In the genomic region with DNA sequence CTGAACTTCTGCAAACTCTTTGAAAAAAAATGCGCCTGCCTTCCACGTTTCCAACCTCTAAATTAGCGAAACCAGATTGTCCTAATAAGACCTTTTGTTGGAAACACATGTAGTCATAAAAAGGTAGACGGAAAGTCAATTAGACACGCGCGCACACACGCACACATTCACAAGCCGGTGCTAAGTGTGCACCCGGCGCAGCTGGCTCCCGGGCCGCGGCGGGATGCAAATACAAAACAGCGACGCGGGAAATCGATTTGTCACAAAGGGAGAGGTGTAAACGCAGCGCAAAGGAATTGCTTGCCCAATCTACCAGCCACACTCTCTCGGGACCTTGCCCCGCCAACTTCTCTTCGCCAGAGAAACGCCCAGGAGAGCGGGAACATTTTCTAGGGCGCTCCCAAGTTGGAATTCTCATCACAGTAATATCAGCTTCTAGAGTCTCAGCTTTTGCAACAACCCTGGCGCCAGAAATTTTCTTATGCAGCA, we compare ENCODE assay signal across 10 cellular contexts. TPM values are rescaled to one million over a fixed set of nuclear protein-coding genes. Genes with fewer than 3 reads are reported as not detected.
A peak's percentile ranks its signal among the peaks of the same experiment; 100 is the strongest.
DNase-seq lines count a peak whose midpoint lies in the region; ATAC-seq and TF ChIP-seq lines count a peak whose summit lies in the region.
"Had no signal": no experiment of that assay in that cellular context is flagged by ENCODE, and none has a peak within 500 bp of the region (broad histone marks: within the 10 kb centered on the region; RNA-seq: fewer than 3 reads in every experiment).

No MANE protein-coding gene starts in this region.

- H3K27me3 Mint-ChIP-seq in CD4-positive, alpha-beta T cell = peaks cover 95% of the 10 kb centered on the region
- H3K27me3 Mint-ChIP-seq in chondrocyte (ENCODE audit: low read depth) (no peaks in the 10 kb centered on the region), nephron (ENCODE audit: low read depth) (peaks cover 95% of the 10 kb centered on the region)

- no peaks in the 10 kb centered on the region for H3K36me3 Mint-ChIP-seq in CD4-positive, alpha-beta T cell (ENCODE audit: low read depth)
- H3K36me3 Mint-ChIP-seq in chondrocyte (ENCODE audit: low read depth) = peaks cover 20% of the 10 kb centered on the region
- H3K36me3 Mint-ChIP-seq in nephron (ENCODE audit: low read depth) = peaks cover 47% of the 10 kb centered on the region

- no peaks in the 10 kb centered on the region for H3K79me2 ChIP-seq in Karpas-422 (ENCODE audit: low read length)

- no peak for ATAC-seq in CD4-positive, alpha-beta T cell (ENCODE audit: poor library complexity)

- H3K9ac ChIP-seq in Karpas-422 (ENCODE audit: low read length) = no peak overlapping the region

- no peak overlapping the region for H3K4me3 ChIP-seq in Karpas-422 (ENCODE audit: low read length)

- H3K27ac Mint-ChIP-seq in CD4-positive, alpha-beta T cell = no peak overlapping the region
- peak overlapping the region; percentile 96 for H3K27ac Mint-ChIP-seq in chondrocyte (ENCODE audit: unreplicated experiment)
- H3K27ac Mint-ChIP-seq in nephron = peak overlapping the region; percentile 91 to 94 (median 92)

- H3K27ac ChIP-seq in CD4-positive, alpha-beta T cell (ENCODE audit: low read depth, low read length) = no peak overlapping the region
- H3K27ac ChIP-seq in Karpas-422 (ENCODE audit: low read length) = no peak overlapping the region
- H3K27ac ChIP-seq: VCaP had no signal

- H4K20me1 ChIP-seq in Karpas-422 (ENCODE audit: insufficient read depth, low read depth, low read length) = no peaks in the 10 kb centered on the region

- POLR2A ChIA-PET in CD4-positive, alpha-beta T cell (lab: Charles Lee) = no interaction called here

- intact Hi-C loops in CD4-positive, alpha-beta T cell (cut with DNase I, micrococcal nuclease) = no loop called here

- H2AFZ ChIP-seq in Karpas-422 (ENCODE audit: low read length) = no peak overlapping the region

- no peaks in the 10 kb centered on the region for H3K9me2 ChIP-seq in Karpas-422 (replicated peaks; ENCODE audit: insufficient read depth, low read length)

- H3K9me3 Mint-ChIP-seq in CD4-positive, alpha-beta T cell = no peaks in the 10 kb centered on the region
- H3K9me3 Mint-ChIP-seq in chondrocyte (ENCODE audit: low read depth) (no peaks in the 10 kb centered on the region), nephron (no peaks in the 10 kb centered on the region)

- no peaks in the 10 kb centered on the region for H3K36me3 ChIP-seq in Karpas-422 (ENCODE audit: insufficient read depth, low read length)

- H3K4me2 ChIP-seq in Karpas-422 (ENCODE audit: low read depth, low read length, poor library complexity, severe bottlenecking) = no peak overlapping the region

- peak overlapping the region; percentile 7 for H3K4me3 Mint-ChIP-seq in CD4-positive, alpha-beta T cell
- H3K4me3 Mint-ChIP-seq in chondrocyte (ENCODE audit: unreplicated experiment) (peak overlapping the region; percentile 86), nephron (peak overlapping the region; percentile 85 to 93 (median 93))

- no peaks in the 10 kb centered on the region for H3K4me1 ChIP-seq in Karpas-422 (ENCODE audit: low read length)

- no peak for DNase-seq in CD4-positive, alpha-beta T cell
- DNase-seq in HCEC 1CT = peak; percentile 19
- no peak for DNase-seq in chondrocyte (ENCODE audit: low spot score)
- no peak for DNase-seq in DMS 273 (lab: John Stamatoyannopoulos, UW; ENCODE audit: unreplicated experiment)
- DNase-seq in Karpas-422 = no peak
- DNase-seq in COR-L47 (lab: John Stamatoyannopoulos, UW) = no peak
- DNase-seq in LoVo (ENCODE audit: low spot score) = no peak
- DNase-seq: NCI-H345 had no signal

- CTCF ChIA-PET in CD4-positive, alpha-beta T cell (lab: Charles Lee) = interaction anchor here (0.7 kb wide), 1 partner anchor 15 kb away, joined by 3 read pairs; no protein-coding TSS in a partner anchor

- no peaks in the 10 kb centered on the region for H3K9me3 ChIP-seq in CD4-positive, alpha-beta T cell (ENCODE audit: control insufficient read depth, low read length)
- no peaks in the 10 kb centered on the region for H3K9me3 ChIP-seq in Karpas-422 (ENCODE audit: low read length)

- no peak for TF ChIP-seq CTCF in CD4-positive, alpha-beta T cell (IDR thresholded peaks at IDR 0.05)
- TF ChIP-seq CTCF in chondrocyte (IDR thresholded peaks at IDR 0.05) (no peak), nephron (IDR thresholded peaks at IDR 0.05; ENCODE audit: unreplicated experiment in 3 of 3) (no peak)

- H3K27me3 ChIP-seq in CD4-positive, alpha-beta T cell (ENCODE audit: control insufficient read depth, insufficient read depth, low read length) = peaks cover 86% of the 10 kb centered on the region
- H3K27me3 ChIP-seq in Karpas-422 (ENCODE audit: low read length) = no peaks in the 10 kb centered on the region

- peaks cover 30% of the 10 kb centered on the region for H3K4me1 Mint-ChIP-seq in CD4-positive, alpha-beta T cell (ENCODE audit: low read depth)
- H3K4me1 Mint-ChIP-seq in chondrocyte (ENCODE audit: low read depth) (peaks cover 79% of the 10 kb centered on the region), nephron (peaks cover 76% of the 10 kb centered on the region)

RNA-seq across cellular contexts. Expression of gene PRRX1, which starts 4.4 kb away (rescaled TPM):
- total RNA-seq in CD4-positive, alpha-beta T cell = not detected
- 158 to 224 TPM (median 168 TPM) in 3 replicates for total RNA-seq in chondrocyte
- not detected in 2 replicates for total RNA-seq in Karpas-422 (2014; rRNA removed; shearing (Covaris generic); ENCODE audit: low replicate concordance)

Comparison
In these comparisons a context has a peak if more than half of its experiments do, and no peak if none do; other contexts are left out.
1. H3K4me3 Mint-ChIP-seq: peak in every context shown above with its lines; median percentile 93 in nephron; 86 in chondrocyte; 7 in CD4-positive, alpha-beta T cell.
2. RNA of gene PRRX1, which starts 4.4 kb away (total RNA-seq): 158 to 224 TPM in chondrocyte; not detected in CD4-positive, alpha-beta T cell and not detected in Karpas-422; every median in the first group is over 100 times any median in the second.